In the genomic region with DNA sequence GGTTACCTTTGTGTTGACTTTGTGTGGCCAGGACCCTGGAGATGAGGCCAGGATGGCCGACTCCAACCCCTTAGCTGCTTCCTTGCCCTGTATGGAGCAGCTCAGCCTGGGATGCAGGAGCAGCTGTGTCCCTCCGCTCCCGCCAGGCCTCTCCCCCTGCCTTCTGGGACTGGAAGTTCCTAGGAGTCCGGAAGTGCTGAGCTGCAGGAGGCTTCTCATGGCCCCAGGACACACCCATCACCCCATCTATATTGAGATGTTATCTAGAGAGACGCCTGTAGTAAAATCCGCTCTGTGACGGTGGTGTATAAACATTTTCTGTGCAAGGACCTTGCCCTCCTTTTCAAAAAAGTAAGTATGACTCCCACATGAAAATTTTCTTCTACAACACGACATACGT, we compare ENCODE assay signal across 2 cellular contexts.
TF ChIP-seq lines count a peak whose summit lies in the region.

No MANE protein-coding gene starts in this region.

TF ChIP-seq in SK-N-SH, 30 proteins besides CTCF, POLR2A, EP300 and RAD21 (continued from another document):
- TF ChIP-seq, protein P1, sequence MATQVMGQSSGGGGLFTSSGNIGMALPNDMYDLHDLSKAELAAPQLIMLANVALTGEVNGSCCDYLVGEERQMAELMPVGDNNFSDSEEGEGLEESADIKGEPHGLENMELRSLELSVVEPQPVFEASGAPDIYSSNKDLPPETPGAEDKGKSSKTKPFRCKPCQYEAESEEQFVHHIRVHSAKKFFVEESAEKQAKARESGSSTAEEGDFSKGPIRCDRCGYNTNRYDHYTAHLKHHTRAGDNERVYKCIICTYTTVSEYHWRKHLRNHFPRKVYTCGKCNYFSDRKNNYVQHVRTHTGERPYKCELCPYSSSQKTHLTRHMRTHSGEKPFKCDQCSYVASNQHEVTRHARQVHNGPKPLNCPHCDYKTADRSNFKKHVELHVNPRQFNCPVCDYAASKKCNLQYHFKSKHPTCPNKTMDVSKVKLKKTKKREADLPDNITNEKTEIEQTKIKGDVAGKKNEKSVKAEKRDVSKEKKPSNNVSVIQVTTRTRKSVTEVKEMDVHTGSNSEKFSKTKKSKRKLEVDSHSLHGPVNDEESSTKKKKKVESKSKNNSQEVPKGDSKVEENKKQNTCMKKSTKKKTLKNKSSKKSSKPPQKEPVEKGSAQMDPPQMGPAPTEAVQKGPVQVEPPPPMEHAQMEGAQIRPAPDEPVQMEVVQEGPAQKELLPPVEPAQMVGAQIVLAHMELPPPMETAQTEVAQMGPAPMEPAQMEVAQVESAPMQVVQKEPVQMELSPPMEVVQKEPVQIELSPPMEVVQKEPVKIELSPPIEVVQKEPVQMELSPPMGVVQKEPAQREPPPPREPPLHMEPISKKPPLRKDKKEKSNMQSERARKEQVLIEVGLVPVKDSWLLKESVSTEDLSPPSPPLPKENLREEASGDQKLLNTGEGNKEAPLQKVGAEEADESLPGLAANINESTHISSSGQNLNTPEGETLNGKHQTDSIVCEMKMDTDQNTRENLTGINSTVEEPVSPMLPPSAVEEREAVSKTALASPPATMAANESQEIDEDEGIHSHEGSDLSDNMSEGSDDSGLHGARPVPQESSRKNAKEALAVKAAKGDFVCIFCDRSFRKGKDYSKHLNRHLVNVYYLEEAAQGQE (IDR thresholded peaks at IDR 0.05; ENCODE audit: low read depth, low read length): no peak
- TF ChIP-seq, protein P2, sequence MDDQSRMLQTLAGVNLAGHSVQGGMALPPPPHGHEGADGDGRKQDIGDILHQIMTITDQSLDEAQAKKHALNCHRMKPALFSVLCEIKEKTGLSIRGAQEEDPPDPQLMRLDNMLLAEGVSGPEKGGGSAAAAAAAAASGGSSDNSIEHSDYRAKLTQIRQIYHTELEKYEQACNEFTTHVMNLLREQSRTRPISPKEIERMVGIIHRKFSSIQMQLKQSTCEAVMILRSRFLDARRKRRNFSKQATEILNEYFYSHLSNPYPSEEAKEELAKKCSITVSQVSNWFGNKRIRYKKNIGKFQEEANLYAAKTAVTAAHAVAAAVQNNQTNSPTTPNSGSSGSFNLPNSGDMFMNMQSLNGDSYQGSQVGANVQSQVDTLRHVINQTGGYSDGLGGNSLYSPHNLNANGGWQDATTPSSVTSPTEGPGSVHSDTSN (IDR thresholded peaks at IDR 0.05): no peak
- TF ChIP-seq, protein P3, sequence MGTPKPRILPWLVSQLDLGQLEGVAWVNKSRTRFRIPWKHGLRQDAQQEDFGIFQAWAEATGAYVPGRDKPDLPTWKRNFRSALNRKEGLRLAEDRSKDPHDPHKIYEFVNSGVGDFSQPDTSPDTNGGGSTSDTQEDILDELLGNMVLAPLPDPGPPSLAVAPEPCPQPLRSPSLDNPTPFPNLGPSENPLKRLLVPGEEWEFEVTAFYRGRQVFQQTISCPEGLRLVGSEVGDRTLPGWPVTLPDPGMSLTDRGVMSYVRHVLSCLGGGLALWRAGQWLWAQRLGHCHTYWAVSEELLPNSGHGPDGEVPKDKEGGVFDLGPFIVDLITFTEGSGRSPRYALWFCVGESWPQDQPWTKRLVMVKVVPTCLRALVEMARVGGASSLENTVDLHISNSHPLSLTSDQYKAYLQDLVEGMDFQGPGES (IDR thresholded peaks at IDR 0.05; ENCODE audit: low read depth, low read length): no peak
- TF ChIP-seq FOSL2 (IDR thresholded peaks at IDR 0.05; ENCODE audit: borderline replicate concordance, low read depth) (no peak), SMC3 (IDR thresholded peaks at IDR 0.05; ENCODE audit: low read depth, low read length) (no peak), RCOR1 (IDR thresholded peaks at IDR 0.05; ENCODE audit: low read length) (no peak), GABPA (IDR thresholded peaks at IDR 0.05; ENCODE audit: low read depth) (no peak), NFIC (IDR thresholded peaks at IDR 0.05; ENCODE audit: borderline replicate concordance) (no peak), ELF1 (IDR thresholded peaks at IDR 0.05) (no peak), JUND (IDR thresholded peaks at IDR 0.05) (no peak)
- TF ChIP-seq, protein P4, sequence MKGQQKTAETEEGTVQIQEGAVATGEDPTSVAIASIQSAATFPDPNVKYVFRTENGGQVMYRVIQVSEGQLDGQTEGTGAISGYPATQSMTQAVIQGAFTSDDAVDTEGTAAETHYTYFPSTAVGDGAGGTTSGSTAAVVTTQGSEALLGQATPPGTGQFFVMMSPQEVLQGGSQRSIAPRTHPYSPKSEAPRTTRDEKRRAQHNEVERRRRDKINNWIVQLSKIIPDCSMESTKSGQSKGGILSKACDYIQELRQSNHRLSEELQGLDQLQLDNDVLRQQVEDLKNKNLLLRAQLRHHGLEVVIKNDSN (IDR thresholded peaks at IDR 0.05; ENCODE audit: borderline replicate concordance, low read depth): no peak
- TF ChIP-seq, protein P5, sequence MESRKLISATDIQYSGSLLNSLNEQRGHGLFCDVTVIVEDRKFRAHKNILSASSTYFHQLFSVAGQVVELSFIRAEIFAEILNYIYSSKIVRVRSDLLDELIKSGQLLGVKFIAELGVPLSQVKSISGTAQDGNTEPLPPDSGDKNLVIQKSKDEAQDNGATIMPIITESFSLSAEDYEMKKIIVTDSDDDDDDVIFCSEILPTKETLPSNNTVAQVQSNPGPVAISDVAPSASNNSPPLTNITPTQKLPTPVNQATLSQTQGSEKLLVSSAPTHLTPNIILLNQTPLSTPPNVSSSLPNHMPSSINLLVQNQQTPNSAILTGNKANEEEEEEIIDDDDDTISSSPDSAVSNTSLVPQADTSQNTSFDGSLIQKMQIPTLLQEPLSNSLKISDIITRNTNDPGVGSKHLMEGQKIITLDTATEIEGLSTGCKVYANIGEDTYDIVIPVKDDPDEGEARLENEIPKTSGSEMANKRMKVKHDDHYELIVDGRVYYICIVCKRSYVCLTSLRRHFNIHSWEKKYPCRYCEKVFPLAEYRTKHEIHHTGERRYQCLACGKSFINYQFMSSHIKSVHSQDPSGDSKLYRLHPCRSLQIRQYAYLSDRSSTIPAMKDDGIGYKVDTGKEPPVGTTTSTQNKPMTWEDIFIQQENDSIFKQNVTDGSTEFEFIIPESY (IDR thresholded peaks at IDR 0.05; ENCODE audit: borderline replicate concordance, low read depth): no peak

TF ChIP-seq in SK-N-SH treated with all-trans-retinoic acid at 6 μM for 48 hours, 23 proteins besides CTCF, POLR2A, EP300 and RAD21 (continued from another document):
- TF ChIP-seq, protein P6, sequence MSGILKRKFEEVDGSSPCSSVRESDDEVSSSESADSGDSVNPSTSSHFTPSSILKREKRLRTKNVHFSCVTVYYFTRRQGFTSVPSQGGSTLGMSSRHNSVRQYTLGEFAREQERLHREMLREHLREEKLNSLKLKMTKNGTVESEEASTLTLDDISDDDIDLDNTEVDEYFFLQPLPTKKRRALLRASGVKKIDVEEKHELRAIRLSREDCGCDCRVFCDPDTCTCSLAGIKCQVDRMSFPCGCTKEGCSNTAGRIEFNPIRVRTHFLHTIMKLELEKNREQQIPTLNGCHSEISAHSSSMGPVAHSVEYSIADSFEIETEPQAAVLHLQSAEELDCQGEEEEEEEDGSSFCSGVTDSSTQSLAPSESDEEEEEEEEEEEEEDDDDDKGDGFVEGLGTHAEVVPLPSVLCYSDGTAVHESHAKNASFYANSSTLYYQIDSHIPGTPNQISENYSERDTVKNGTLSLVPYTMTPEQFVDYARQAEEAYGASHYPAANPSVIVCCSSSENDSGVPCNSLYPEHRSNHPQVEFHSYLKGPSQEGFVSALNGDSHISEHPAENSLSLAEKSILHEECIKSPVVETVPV (CRISPR knock-in tag; IDR thresholded peaks at IDR 0.05): no peak
- TF ChIP-seq TCF4 (CRISPR knock-in tag; IDR thresholded peaks at IDR 0.05; ENCODE audit: borderline replicate concordance): no peak
- TF ChIP-seq PPARA (CRISPR knock-in tag; IDR thresholded peaks at IDR 0.05; ENCODE audit: borderline replicate concordance): no peak
